In the genomic region with DNA sequence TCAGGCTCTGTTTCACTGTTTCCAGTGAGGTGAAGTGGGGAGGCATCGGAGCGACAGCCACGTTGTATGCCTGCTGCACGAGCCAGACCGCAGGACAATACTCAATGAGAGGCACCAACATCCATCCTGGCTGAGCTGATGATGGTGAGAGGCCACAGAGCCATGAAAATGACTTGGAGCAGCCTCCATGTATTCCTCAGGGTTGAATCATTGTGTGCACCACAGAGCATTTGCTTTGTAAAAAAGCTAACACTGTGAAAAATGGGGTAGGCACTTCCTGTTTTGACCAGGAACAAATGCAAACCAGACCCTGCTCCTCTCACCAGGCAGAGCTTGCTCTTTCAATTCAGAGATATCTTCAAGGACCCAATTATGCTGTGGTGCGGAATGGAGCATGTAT, we compare ENCODE assay signal across 16 cellular contexts.
A peak's percentile ranks its signal among the peaks of the same experiment; 100 is the strongest.
DNase-seq lines count a peak whose midpoint lies in the region; ATAC-seq, FAIRE-seq and TF ChIP-seq lines count a peak whose summit lies in the region.
"Had no signal": no experiment of that assay in that cellular context is flagged by ENCODE, and none has a peak within 500 bp of the region (broad histone marks: within the 10 kb centered on the region; RNA-seq: fewer than 3 reads in every experiment).

No MANE protein-coding gene starts in this region.

- H3K4me1 ChIP-seq in OCI-LY1 (ENCODE audit: insufficient read depth, low read length, severe bottlenecking) (peaks cover 100% of the 10 kb centered on the region), H1 (replicated peaks in 1 of 4; ENCODE audit: control insufficient read depth in 3 of 4, insufficient read depth in 4 of 4, low read length in 3 of 4) (peaks cover 4 to 17% (median 8%) of the 10 kb centered on the region in 4 experiments; a peak in 6 of 7 replicates)

- H3K4me2 ChIP-seq in OCI-LY1 (ENCODE audit: low read length) (peak overlapping the region; percentile 95), H1 (ENCODE audit: insufficient read depth in 1 of 2, low read depth in 2 of 2, low read length in 2 of 2) (no peak overlapping the region)

- H3K27me3 ChIP-seq in OCI-LY1 (ENCODE audit: insufficient read depth, low read length) = no peaks in the 10 kb centered on the region
- H3K27me3 ChIP-seq in H1 (replicated peaks in 1 of 4; ENCODE audit: control insufficient read depth in 3 of 4, extremely low read depth in 1 of 4, insufficient read depth in 3 of 4, low read length in 3 of 4) = no peaks in the 10 kb centered on the region
- H3K27me3 ChIP-seq: gastrocnemius medialis, tibial nerve had no signal

- TF ChIP-seq CTCF in OCI-LY1 (IDR thresholded peaks at IDR 0.05; ENCODE audit: low read length) (no peak), H1 (IDR thresholded peaks at IDR 0.05; ENCODE audit: control extremely low read depth in 1 of 3, insufficient read depth in 1 of 3, low read depth in 1 of 3, low read length in 3 of 3) (no peak)

- H3K79me2 ChIP-seq in OCI-LY1 (ENCODE audit: insufficient read depth, low read length) (peaks cover 38% of the 10 kb centered on the region), H1 (ENCODE audit: control insufficient read depth in 1 of 2, insufficient read depth in 2 of 2, low read length in 2 of 2) (no peaks in the 10 kb centered on the region)

- no peak overlapping the region for H3K14ac ChIP-seq in H1 (ENCODE audit: insufficient read length)

- TF ChIP-seq RAD21 in H1 (IDR thresholded peaks at IDR 0.05 in 1 of 2, conservative IDR thresholded peaks at IDR 0.05 in 1 of 2; ENCODE audit: low read depth in 2 of 2, low read length in 2 of 2) = no peak

- POLR2A ChIA-PET in H1 (lab: Charles Lee; ENCODE audit: partially characterized antibody) = no interaction called here

- TF ChIP-seq POLR2A in H1 (IDR thresholded peaks at IDR 0.05; ENCODE audit: control extremely low read depth in 1 of 2, low read depth in 2 of 2, low read length in 2 of 2) = no peak

- no peak for TF ChIP-seq EP300 in H1 (IDR thresholded peaks at IDR 0.05; ENCODE audit: borderline replicate concordance in 1 of 2, low read depth in 2 of 2, low read length in 2 of 2)

- no peaks in the 10 kb centered on the region; the same call in 1 of the 2 replicates for H3K23me2 ChIP-seq in H1 (ENCODE audit: low read depth, low read length)

- 0 out of 2 replicates have a peak overlapping the region, but pooled peaks have one; percentile 75 for H2BK15ac ChIP-seq in H1 (ENCODE audit: low read length)

- H3K79me1 ChIP-seq in H1 (ENCODE audit: low read depth, low read length) = no peaks in the 10 kb centered on the region

- no peak for ATAC-seq in GM21515 (IDR thresholded peaks at IDR 0.05; ENCODE audit: unreplicated experiment)
- ATAC-seq in HG02610 (IDR thresholded peaks at IDR 0.05; ENCODE audit: unreplicated experiment) = no peak
- ATAC-seq: gastrocnemius medialis, left cardiac atrium had no signal

- peak; percentile 12 for DNase-seq in DMS153 (lab: John Stamatoyannopoulos, UW)
- no peak for DNase-seq in DMS153 treated with DMSO at 0.1 percent for 48 hours (lab: John Stamatoyannopoulos, UW; ENCODE audit: unreplicated experiment)
- no peak for DNase-seq in H1 (ENCODE audit: low read depth in 1 of 2, low spot score in 2 of 2)
- peak; percentile 36 for DNase-seq in renal cortical epithelial cell (ENCODE audit: low read depth)
- no peak for DNase-seq in NK-92 (lab: John Stamatoyannopoulos, UW; ENCODE audit: unreplicated experiment)
- DNase-seq: activated naive CD4-positive, alpha-beta T cell treated with Interleukin-2 at 50 U/mL for 16 hours; gastrocnemius medialis; KG1; left cardiac atrium; NCI-H2171 had no signal

- H3K23ac ChIP-seq in H1 (ENCODE audit: insufficient read length) = no peak overlapping the region

- H2BK5ac ChIP-seq in H1 (ENCODE audit: low read depth, low read length) = peak overlapping the region; percentile 66; the same call in 1 of the 2 replicates

- H4K8ac ChIP-seq in H1 (ENCODE audit: extremely low read depth, insufficient read depth, low read length) = peak overlapping the region; percentile 20; the same call in 1 of the 2 replicates

- no peak overlapping the region for H4K5ac ChIP-seq in H1 (ENCODE audit: insufficient read length, low read depth, low read length)

- peaks cover 36% of the 10 kb centered on the region for H3K36me3 ChIP-seq in OCI-LY1 (ENCODE audit: insufficient read depth, low read length)
- no peaks in the 10 kb centered on the region for H3K36me3 ChIP-seq in H1 (ENCODE audit: control insufficient read depth in 2 of 4, insufficient read depth in 4 of 4, low read length in 3 of 4)
- H3K36me3 ChIP-seq: gastrocnemius medialis, tibial nerve had no signal

- CTCF ChIA-PET in H1 (lab: Charles Lee; ENCODE audit: partially characterized antibody) = interaction anchor here (0.7 to 2.2 kb wide), 4 partner anchors 8 to 1173 kb away, joined by 3 to 6 read pairs (median 4); no protein-coding TSS in a partner anchor

- no peak for FAIRE-seq in H1 (lab: Jason Lieb, UNC)
- FAIRE-seq: colon had no signal

- no peaks in the 10 kb centered on the region for H3K9me3 ChIP-seq in OCI-LY1 (ENCODE audit: low read length)
- no peaks in the 10 kb centered on the region for H3K9me3 ChIP-seq in H1 (ENCODE audit: insufficient read depth in 2 of 2, low read depth in 1 of 2, low read length in 1 of 2)
- H3K9me3 ChIP-seq: gastrocnemius medialis had no signal

- 95% methylated on average over 6 of the region's 6 CpGs; no CpG with 5 or more reads in 1 of the 2 experiments for WGBS in H1 (ENCODE audit: extremely low coverage in 1 of 2, insufficient coverage in 1 of 2, insufficient read length in 1 of 2, insufficient replicate concordance in 2 of 2, low coverage in 1 of 2, low lambda C conversion rate in 2 of 2, missing lambda C conversion rate in 1 of 2), 2 experiments

- peak overlapping the region; percentile 96 for H3K9ac ChIP-seq in OCI-LY1 (ENCODE audit: low read length)
- no peak overlapping the region for H3K9ac ChIP-seq in H1 (replicated peaks in 1 of 4; ENCODE audit: extremely low read depth in 1 of 4, low read depth in 3 of 4, low read length in 3 of 4)

- no peak overlapping the region for H2BK120ac ChIP-seq in H1 (replicated peaks; ENCODE audit: low read depth, low read length)

- no peaks in the 10 kb centered on the region for H3K9me2 ChIP-seq in OCI-LY1 (ENCODE audit: low read depth, low read length)

- H4K20me1 ChIP-seq in OCI-LY1 (ENCODE audit: insufficient read depth, low read length) (no peaks in the 10 kb centered on the region), H1 (replicated peaks in 1 of 2; ENCODE audit: control insufficient read depth in 1 of 2, insufficient read depth in 2 of 2, low read length in 2 of 2) (no peaks in the 10 kb centered on the region)

- H3K56ac ChIP-seq in H1 (replicated peaks; ENCODE audit: insufficient read length, low read depth, low read length) = no peak overlapping the region

- H3K27ac ChIP-seq in OCI-LY1 (ENCODE audit: low read depth, low read length, poor library complexity, severe bottlenecking) = peak overlapping the region; percentile 99
- no peak overlapping the region for H3K27ac ChIP-seq in H1 (ENCODE audit: low read depth, low read length)
- H3K27ac ChIP-seq: 22Rv1, gastrocnemius medialis, tibial nerve had no signal

- H4K91ac ChIP-seq in H1 (replicated peaks; ENCODE audit: insufficient read length, low read length) = peak overlapping the region; percentile 90

- H3K4me3 ChIP-seq in OCI-LY1 (ENCODE audit: low read depth, low read length, poor library complexity, severe bottlenecking) = peak overlapping the region; percentile 73
- H3K4me3 ChIP-seq in H1 (ENCODE audit: extremely low read depth in 1 of 4, insufficient read depth in 2 of 4, low read depth in 3 of 4, low read length in 4 of 4) = no peak overlapping the region
- H3K4me3 ChIP-seq: gastrocnemius medialis, tibial nerve had no signal

- H3K4ac ChIP-seq in H1 (replicated peaks; ENCODE audit: insufficient read length, low read depth, low read length) = no peak overlapping the region

- H2AFZ ChIP-seq in OCI-LY1 (ENCODE audit: low read length) = no peak overlapping the region
- no peak overlapping the region for H2AFZ ChIP-seq in H1 (ENCODE audit: low read length)

- no peak overlapping the region for H3K18ac ChIP-seq in H1 (ENCODE audit: extremely low read depth, low read length)

- H2BK12ac ChIP-seq in H1 (ENCODE audit: low read depth, low read length) = peak overlapping the region; percentile 90; the same call in 1 of the 2 replicates

- peaks cover 7% of the 10 kb centered on the region; the same call in 1 of the 2 replicates for H3F3A ChIP-seq in OCI-LY1 (ENCODE audit: insufficient read depth, low read length)

- peak overlapping the region; percentile 87; the same call in 1 of the 2 replicates for H2BK20ac ChIP-seq in H1 (ENCODE audit: low read length)

- H2AK5ac ChIP-seq in H1 (ENCODE audit: low read depth, low read length) = peak overlapping the region; percentile 42; the same call in 1 of the 2 replicates

TF ChIP-seq in H1, 55 proteins besides CTCF, POLR2A, EP300 and RAD21 (continues in another document):
- TF ChIP-seq SUZ12 (IDR thresholded peaks at IDR 0.05; ENCODE audit: low read length) (no peak), NRF1 (IDR thresholded peaks at IDR 0.05; ENCODE audit: low read depth, low read length) (no peak), HDAC6 (IDR thresholded peaks at IDR 0.05; ENCODE audit: low read depth, low read length) (no peak), GTF2F1 (IDR thresholded peaks at IDR 0.05; ENCODE audit: borderline replicate concordance, low read depth, low read length) (no peak), BACH1 (IDR thresholded peaks at IDR 0.05; ENCODE audit: low read length) (no peak), CBX5 (IDR thresholded peaks at IDR 0.05; ENCODE audit: low read depth, low read length) (no peak), SRF (IDR thresholded peaks at IDR 0.05; ENCODE audit: low read depth, low read length) (no peak), CTBP2 (IDR thresholded peaks at IDR 0.05; ENCODE audit: borderline replicate concordance, insufficient read depth, insufficient read length, low read length) (no peak), PHF8 (conservative IDR thresholded peaks at IDR 0.05; ENCODE audit: low read depth, low read length) (no peak)
- TF ChIP-seq, protein P1, sequence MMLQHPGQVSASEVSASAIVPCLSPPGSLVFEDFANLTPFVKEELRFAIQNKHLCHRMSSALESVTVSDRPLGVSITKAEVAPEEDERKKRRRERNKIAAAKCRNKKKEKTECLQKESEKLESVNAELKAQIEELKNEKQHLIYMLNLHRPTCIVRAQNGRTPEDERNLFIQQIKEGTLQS (IDR thresholded peaks at IDR 0.05; ENCODE audit: insufficient read depth, low read depth, low read length) = no peak
- TF ChIP-seq, protein P2, sequence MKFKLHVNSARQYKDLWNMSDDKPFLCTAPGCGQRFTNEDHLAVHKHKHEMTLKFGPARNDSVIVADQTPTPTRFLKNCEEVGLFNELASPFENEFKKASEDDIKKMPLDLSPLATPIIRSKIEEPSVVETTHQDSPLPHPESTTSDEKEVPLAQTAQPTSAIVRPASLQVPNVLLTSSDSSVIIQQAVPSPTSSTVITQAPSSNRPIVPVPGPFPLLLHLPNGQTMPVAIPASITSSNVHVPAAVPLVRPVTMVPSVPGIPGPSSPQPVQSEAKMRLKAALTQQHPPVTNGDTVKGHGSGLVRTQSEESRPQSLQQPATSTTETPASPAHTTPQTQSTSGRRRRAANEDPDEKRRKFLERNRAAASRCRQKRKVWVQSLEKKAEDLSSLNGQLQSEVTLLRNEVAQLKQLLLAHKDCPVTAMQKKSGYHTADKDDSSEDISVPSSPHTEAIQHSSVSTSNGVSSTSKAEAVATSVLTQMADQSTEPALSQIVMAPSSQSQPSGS (IDR thresholded peaks at IDR 0.05; ENCODE audit: low read length) = no peak

Comparison
In these comparisons a context has a peak if more than half of its experiments do, and no peak if none do; other contexts are left out.
1. DNase-seq: peak in DMS153 (single experiment) and renal cortical epithelial cell (single experiment); none in DMS153 treated with DMSO at 0.1 percent for 48 hours (single experiment), H1 (0 of 2) and NK-92 (single experiment).